ENCODE assay signal across 1 cellular context in genomic region chr14:31477248-31477647, GRCh38.
TF ChIP-seq lines count a peak whose summit lies in the region.

No MANE protein-coding gene starts in this region.

TF ChIP-seq in HepG2, 621 proteins besides CTCF, POLR2A, EP300 and RAD21:
- no peak for TF ChIP-seq ZBTB14 (CRISPR knock-in tag; IDR thresholded peaks at IDR 0.05)
- TF ChIP-seq ZNF720 (CRISPR knock-in tag; IDR thresholded peaks at IDR 0.05) = no peak
- TF ChIP-seq ZNF343 (CRISPR knock-in tag; IDR thresholded peaks at IDR 0.05) = 0 out of 2 replicates have a peak, but pooled peaks have one; percentile 32
